ENCODE assay signal across 16 cellular contexts in genomic region chr16:76882105-76882504, GRCh38.
"Had no signal": no experiment of that assay in that cellular context is flagged by ENCODE, and none has a peak within 500 bp of the region (broad histone marks: within the 10 kb centered on the region; RNA-seq: fewer than 3 reads in every experiment).

No MANE protein-coding gene starts in this region.

- H3K27ac ChIP-seq: epithelial cell of prostate, lower lobe of right lung, pancreas, testis, upper lobe of right lung had no signal

- H3K36me3 ChIP-seq: lower lobe of right lung, pancreas, upper lobe of right lung had no signal

- H3K27me3 ChIP-seq: pancreas, testis, upper lobe of right lung had no signal

- H3K9me3 ChIP-seq: lower lobe of right lung, pancreas, testis, upper lobe of right lung had no signal

- DNase-seq: activated B cell treated with CpG ODN at 0.5 μM for 24 hours; activated CD4-positive, alpha-beta T cell treated with anti-CD3 and anti-CD28 coated beads, Interleukin-2, amount 10 ng/mL, durations not matched to agents 7 days and 5 days; activated CD8-positive, alpha-beta memory T cell treated with anti-CD3 and anti-CD28 coated beads for 24 hours; activated naive CD4-positive, alpha-beta T cell treated with anti-CD3 and anti-CD28 coated beads for 36 hours; effector memory CD4-positive, alpha-beta T cell; hippocampal formation; kidney glomerular epithelial cell; lower lobe of right lung; naive B cell; pancreas; stimulated activated CD4-positive, alpha-beta T cell treated with anti-CD3 and anti-CD28 coated beads, Interleukin-4, amount 100 ng/mL, for 1 hour; stimulated activated naive CD8-positive, alpha-beta T cell treated with anti-CD3 and anti-CD28 coated beads, Interleukin-15, amount 100 ng/mL, for 72 hours; testis; upper lobe of right lung had no signal

- ATAC-seq: activated T-helper 17 cell treated with anti-CD3 and anti-CD28 coated beads, Interleukin-2, amount 50 U/mL, for 72 hours; lower lobe of right lung; pancreas; stimulated activated naive CD8-positive, alpha-beta T cell treated with anti-CD3 and anti-CD28 coated beads, Interleukin-15, amount 100 ng/mL, for 72 hours; upper lobe of right lung had no signal

- H3K4me1 ChIP-seq: lower lobe of right lung, pancreas, testis, upper lobe of right lung had no signal

- H3K4me3 ChIP-seq: lower lobe of right lung, pancreas, testis, upper lobe of right lung had no signal
